In the genomic region with DNA sequence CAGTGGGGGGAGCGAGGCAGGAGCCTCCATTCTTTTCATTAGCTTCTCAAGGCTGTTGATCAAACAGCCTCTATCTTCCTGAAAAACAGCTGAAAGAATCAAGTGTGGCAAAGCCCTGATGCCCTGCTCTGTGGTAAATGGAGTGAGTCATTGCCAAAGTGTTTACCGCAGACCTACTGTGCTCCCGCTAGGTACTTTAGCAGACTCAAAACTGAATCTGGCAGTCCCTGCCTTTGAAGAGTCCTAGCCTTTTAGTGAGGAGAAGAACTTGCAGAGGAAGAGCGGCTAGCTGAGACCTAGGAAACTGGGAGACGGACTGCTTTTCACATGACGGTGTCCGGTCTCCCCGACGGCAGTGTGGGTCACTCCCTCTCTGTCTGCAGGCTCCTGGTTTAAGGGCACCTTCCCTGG, we compare ENCODE assay signal across 11 cellular contexts. TPM values are rescaled to one million over a fixed set of nuclear protein-coding genes. Genes with fewer than 3 reads are reported as not detected.
DNase-seq lines count a peak whose midpoint lies in the region; ATAC-seq and TF ChIP-seq lines count a peak whose summit lies in the region.
"Had no signal": no experiment of that assay in that cellular context is flagged by ENCODE, and none has a peak within 500 bp of the region (broad histone marks: within the 10 kb centered on the region; RNA-seq: fewer than 3 reads in every experiment).

No MANE protein-coding gene starts in this region.

- H3K36me3 ChIP-seq in cardiac muscle cell (no peaks in the 10 kb centered on the region), SK-N-MC (ENCODE audit: insufficient read depth, low read length) (no peaks in the 10 kb centered on the region), hepatocyte (replicated peaks; ENCODE audit: insufficient read depth, low read depth) (no peaks in the 10 kb centered on the region)
- H3K36me3 ChIP-seq: left lung had no signal

- intact Hi-C loops in left ventricle myocardium superior (cut with micrococcal nuclease), result no loop called here

- H3K4me2 ChIP-seq in hepatocyte, result peak overlapping the region; percentile 98

- H3K4me1 ChIP-seq in cardiac muscle cell (ENCODE audit: low read depth) (peaks cover 33% of the 10 kb centered on the region), hepatocyte (ENCODE audit: insufficient read depth) (peaks cover 21% of the 10 kb centered on the region)

- no peak for TF ChIP-seq CTCF in cardiac muscle cell (IDR thresholded peaks at IDR 0.05; ENCODE audit: low read depth, low read length)
- no peak for TF ChIP-seq CTCF in hepatocyte (IDR thresholded peaks at IDR 0.05; ENCODE audit: poor library complexity)

- H3K27me3 ChIP-seq in cardiac muscle cell (no peaks in the 10 kb centered on the region), hepatocyte (peaks cover 26% of the 10 kb centered on the region)

- no peak for ATAC-seq in left ventricle myocardium superior
- ATAC-seq: left lung had no signal

- 70% methylated on average over 9 of the region's 9 CpGs for WGBS in hepatocyte (ENCODE audit: low lambda C conversion rate, missing lambda C conversion rate)

- no peaks in the 10 kb centered on the region for H4K20me1 ChIP-seq in hepatocyte (ENCODE audit: insufficient read depth, poor library complexity, severe bottlenecking)

- H2AFZ ChIP-seq in hepatocyte, result no peak overlapping the region

- H3K9me3 ChIP-seq in cardiac muscle cell (ENCODE audit: low read depth) (no peaks in the 10 kb centered on the region), SK-N-MC (ENCODE audit: low read depth, low read length) (no peaks in the 10 kb centered on the region), hepatocyte (ENCODE audit: low read depth) (no peaks in the 10 kb centered on the region)
- H3K9me3 ChIP-seq: left lung had no signal

- no peak for DNase-seq in cardiac muscle cell (ENCODE audit: low read depth in 1 of 2, low spot score in 1 of 2)
- DNase-seq in left ventricle myocardium superior, result no peak
- DNase-seq in SK-N-MC (ENCODE audit: low read depth, low spot score), result no peak
- no peak for DNase-seq in hepatocyte (ENCODE audit: low spot score)
- DNase-seq in ureter (ENCODE audit: low spot score), result peak; percentile 32
- DNase-seq in NCI-H1105 (lab: John Stamatoyannopoulos, UW), result no peak
- no peak for DNase-seq in NCI-H2196 (lab: John Stamatoyannopoulos, UW; ENCODE audit: unreplicated experiment)
- DNase-seq in NCI-H187 (lab: John Stamatoyannopoulos, UW), result no peak
- DNase-seq: COR-L47, left lung, NCI-H1105 treated with DMSO at 0.1 percent for 48 hours had no signal

- no peaks in the 10 kb centered on the region for H3K9me2 ChIP-seq in hepatocyte (replicated peaks; ENCODE audit: insufficient read depth)

- H3K79me2 ChIP-seq in hepatocyte, result no peaks in the 10 kb centered on the region

- no peak overlapping the region for H3K4me3 ChIP-seq in cardiac muscle cell
- no peak overlapping the region for H3K4me3 ChIP-seq in SK-N-MC
- no peak overlapping the region for H3K4me3 ChIP-seq in hepatocyte
- H3K4me3 ChIP-seq: left lung had no signal

- peak overlapping the region; percentile 86 for H3K27ac ChIP-seq in cardiac muscle cell
- H3K27ac ChIP-seq in SK-N-MC, result peak overlapping the region; percentile 25; the same call in 1 of the 2 replicates
- H3K27ac ChIP-seq in hepatocyte, result no peak overlapping the region
- H3K27ac ChIP-seq: left lung had no signal

- no peak overlapping the region for H3K9ac ChIP-seq in SK-N-MC (ENCODE audit: insufficient read length)

RNA-seq across cellular contexts. Expression of gene ANKRD33B, which starts 3.3 kb away (rescaled TPM):
- total RNA-seq in cardiac muscle cell (6.4 and 14.8 TPM in 2 replicates), left ventricle myocardium superior (6.7 TPM), hepatocyte (2.0 and 2.3 TPM in 2 replicates), ureter (3.3 TPM)
- polyA plus RNA-seq in cardiac muscle cell (5.7 and 11.8 TPM in 2 replicates), hepatocyte (1.5 and 2.1 TPM in 2 replicates)
